8 cellular contexts compared by ENCODE assay signal in genomic region chr1:27556435-27556780, GRCh38. TPM values are rescaled to one million over a fixed set of nuclear protein-coding genes. Genes with fewer than 3 reads are reported as not detected.
DNase-seq lines count a peak whose midpoint lies in the region; ATAC-seq and TF ChIP-seq lines count a peak whose summit lies in the region.

No MANE protein-coding gene starts in this region.

- H3K4me3 Mint-ChIP-seq in activated CD4-positive, alpha-beta T cell treated with anti-CD3 and anti-CD28 coated beads, Interleukin-2, amount 10 ng/mL, durations not matched to agents 24 days and 14 days: peak overlapping the region; percentile 59
- no peak overlapping the region for H3K4me3 Mint-ChIP-seq in activated naive CD8-positive, alpha-beta T cell treated with anti-CD3 and anti-CD28 coated beads, Interleukin-2, amount 50 U/mL, for 24 hours

- intact Hi-C loops in activated CD4-positive, alpha-beta T cell treated with anti-CD3 and anti-CD28 coated beads, Interleukin-2, amount 10 ng/mL, durations not matched to agents 24 days and 14 days (cut with micrococcal nuclease): loop anchor here (1.0 to 5.0 kb wide), 4 partner anchors 12 to 107 kb away; partner anchors contain the start of gene AHDC1

- H3K9me3 Mint-ChIP-seq in activated CD4-positive, alpha-beta T cell treated with anti-CD3 and anti-CD28 coated beads, Interleukin-2, amount 10 ng/mL, durations not matched to agents 24 days and 14 days: no peaks in the 10 kb centered on the region
- no peaks in the 10 kb centered on the region for H3K9me3 Mint-ChIP-seq in activated naive CD8-positive, alpha-beta T cell treated with anti-CD3 and anti-CD28 coated beads, Interleukin-2, amount 50 U/mL, for 24 hours

- peaks cover 43% of the 10 kb centered on the region for H3K4me1 Mint-ChIP-seq in activated CD4-positive, alpha-beta T cell treated with anti-CD3 and anti-CD28 coated beads, Interleukin-2, amount 10 ng/mL, durations not matched to agents 24 days and 14 days
- H3K4me1 Mint-ChIP-seq in activated naive CD8-positive, alpha-beta T cell treated with anti-CD3 and anti-CD28 coated beads, Interleukin-2, amount 50 U/mL, for 24 hours: peaks cover 23% of the 10 kb centered on the region

- H3K27ac ChIP-seq in lung (ENCODE audit: low read depth in 1 of 2, low read length in 1 of 2) (peak overlapping the region; percentile 78 to 81), temporal lobe (ENCODE audit: low read depth, low read length) (peak overlapping the region; percentile 44)

- WGBS in lung, 2 donors: 47 to 54% methylated on average over 2 of the region's 2 CpGs

- H3K27ac Mint-ChIP-seq in activated CD4-positive, alpha-beta T cell treated with anti-CD3 and anti-CD28 coated beads, Interleukin-2, amount 10 ng/mL, durations not matched to agents 24 days and 14 days: peak overlapping the region; percentile 81
- H3K27ac Mint-ChIP-seq in activated naive CD8-positive, alpha-beta T cell treated with anti-CD3 and anti-CD28 coated beads, Interleukin-2, amount 50 U/mL, for 24 hours: peak overlapping the region; percentile 87

- no peaks in the 10 kb centered on the region for H3K27me3 ChIP-seq in lung (ENCODE audit: control insufficient read depth, insufficient read depth)

- no peak overlapping the region for H3K4me3 ChIP-seq in lung

- H3K27me3 Mint-ChIP-seq in activated CD4-positive, alpha-beta T cell treated with anti-CD3 and anti-CD28 coated beads, Interleukin-2, amount 10 ng/mL, durations not matched to agents 24 days and 14 days: no peaks in the 10 kb centered on the region
- H3K27me3 Mint-ChIP-seq in activated naive CD8-positive, alpha-beta T cell treated with anti-CD3 and anti-CD28 coated beads, Interleukin-2, amount 50 U/mL, for 24 hours: no peaks in the 10 kb centered on the region

- peak; percentile 8 for ATAC-seq in activated naive CD8-positive, alpha-beta T cell treated with anti-CD3 and anti-CD28 coated beads, Interleukin-2, amount 50 U/mL, for 24 hours
- ATAC-seq in lung (ENCODE audit: insufficient read depth, low FRiP score) (no peak), HG03439 (IDR thresholded peaks at IDR 0.05; ENCODE audit: unreplicated experiment) (no peak)

- peaks cover 10% of the 10 kb centered on the region for H3K36me3 Mint-ChIP-seq in activated CD4-positive, alpha-beta T cell treated with anti-CD3 and anti-CD28 coated beads, Interleukin-2, amount 10 ng/mL, durations not matched to agents 24 days and 14 days (ENCODE audit: low read depth)
- H3K36me3 Mint-ChIP-seq in activated naive CD8-positive, alpha-beta T cell treated with anti-CD3 and anti-CD28 coated beads, Interleukin-2, amount 50 U/mL, for 24 hours (ENCODE audit: low read depth): peaks cover 2% of the 10 kb centered on the region

- no peak for TF ChIP-seq CTCF in lung (IDR thresholded peaks at IDR 0.05; ENCODE audit: control extremely low read depth, extremely low read depth)

- peaks cover 9 to 11% of the 10 kb centered on the region in 2 donors for H3K4me1 ChIP-seq in lung (ENCODE audit: control insufficient read depth in 2 of 2, insufficient read depth in 2 of 2, low read length in 2 of 2)

- H3K9me3 ChIP-seq in lung (ENCODE audit: control insufficient read depth in 2 of 2, insufficient read depth in 1 of 2, low read length in 1 of 2): no peaks in the 10 kb centered on the region

- DNase-seq in activated CD4-positive, alpha-beta T cell treated with anti-CD3 and anti-CD28 coated beads, Interleukin-2, amount 10 ng/mL, durations not matched to agents 24 days and 14 days: no peak
- no peak for DNase-seq in activated CD4-positive, alpha-beta T cell treated with anti-CD3 and anti-CD28 coated beads, Interleukin-2, amount 50 U/mL, for 48 hours
- no peak for DNase-seq in activated naive CD8-positive, alpha-beta T cell treated with anti-CD3 and anti-CD28 coated beads, Interleukin-2, amount 50 U/mL, for 24 hours
- DNase-seq in lung (ENCODE audit: low spot score) (no peak), MV-4-11 (lab: John Stamatoyannopoulos, UW) (no peak), OCI-M1 (lab: John Stamatoyannopoulos, UW) (no peak)

- H3K36me3 ChIP-seq in lung (ENCODE audit: control insufficient read depth in 2 of 2, insufficient read depth in 2 of 2, low read length in 2 of 2): peaks cover 0 to 16% of the 10 kb centered on the region in 2 donors

RNA-seq across cellular contexts. Expression of gene AHDC1, which starts 47.5 kb away (rescaled TPM):
- total RNA-seq in activated CD4-positive, alpha-beta T cell treated with anti-CD3 and anti-CD28 coated beads, Interleukin-2, amount 10 ng/mL, durations not matched to agents 24 days and 14 days: 33.9 and 34.7 TPM in 2 replicates
- total RNA-seq in lung (10 to 100 TPM; 31.8 to 37.9 TPM), temporal lobe (16.5 TPM)
- polyA plus RNA-seq in lung: 10 to 100 TPM; 10.3 to 11.8 TPM
